ENCODE assay signal across 19 cellular contexts in the genomic region with DNA sequence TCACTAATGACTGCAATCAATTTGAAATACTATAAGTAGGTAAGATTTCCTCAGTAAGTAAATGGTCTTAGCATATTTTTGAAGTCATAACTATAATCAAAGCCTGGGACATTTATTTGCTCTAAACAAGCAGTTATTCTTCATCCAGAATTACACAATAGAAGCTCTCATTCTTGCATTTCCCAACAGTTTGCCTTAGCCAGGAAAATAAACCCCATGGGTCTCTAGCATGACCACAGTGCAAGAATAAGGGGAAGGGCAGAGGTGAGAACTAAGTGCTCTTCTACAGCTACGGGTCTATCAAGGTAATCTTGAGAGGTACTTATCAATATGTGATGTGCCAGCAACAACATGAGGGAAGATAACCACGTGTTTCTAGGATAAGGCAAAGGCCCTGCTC.
"Had no signal": no experiment of that assay in that cellular context is flagged by ENCODE, and none has a peak within 500 bp of the region (broad histone marks: within the 10 kb centered on the region; RNA-seq: fewer than 3 reads in every experiment).

No MANE protein-coding gene starts in this region.

- H3K36me3 ChIP-seq: MG63, SJCRH30 had no signal

- H3K27me3 ChIP-seq: MG63, SJCRH30 had no signal

- H3K4me1 ChIP-seq: SJCRH30 had no signal

- H3K27ac ChIP-seq: SJCRH30 had no signal

- H3K9me3 ChIP-seq: MG63, SJCRH30 had no signal

- ATAC-seq: SK-N-SH treated with all-trans-retinoic acid at 6 μM for 48 hours had no signal

- H3K4me3 ChIP-seq: MG63, SJCRH30 had no signal

- FAIRE-seq: RCC 7860 had no signal

- DNase-seq: Karpas-422, MG63, NCI-H1092 treated with DMSO at 0.1 percent for 48 hours, NCI-H1436, NCI-H187, NCI-H2029, NCI-H2081 treated with DMSO at 0.1 percent for 48 hours, NCI-H2171, NCI-H226, NCI-H446, NCI-H510A, NCI-H69, NCI-H774, RPMI8226, SHP77 treated with DMSO at 0.1 percent for 48 hours, SJCRH30, T-helper 1 cell had no signal
